21 cellular contexts compared by ENCODE assay signal in the genomic region with DNA sequence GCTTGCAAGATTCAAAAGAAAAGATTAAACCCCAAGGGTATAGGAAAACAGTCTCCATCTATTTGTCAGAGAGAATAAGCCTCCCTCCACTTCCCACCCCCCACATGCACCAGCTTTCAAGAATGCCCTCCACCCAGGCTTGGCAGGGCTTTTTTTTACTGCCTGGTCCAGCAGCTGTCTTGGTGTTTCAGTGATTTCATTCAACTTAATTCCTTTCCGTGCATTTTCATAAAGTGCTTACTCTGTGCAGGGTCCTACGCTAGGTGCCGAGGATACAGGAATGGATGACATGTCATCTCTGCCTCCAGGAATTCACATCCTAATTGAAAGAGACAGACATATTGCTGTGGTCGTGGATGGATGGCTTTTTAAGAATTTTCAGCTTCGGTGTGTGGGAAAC.
"Had no signal": no experiment of that assay in that cellular context is flagged by ENCODE, and none has a peak within 500 bp of the region (broad histone marks: within the 10 kb centered on the region; RNA-seq: fewer than 3 reads in every experiment).

No MANE protein-coding gene starts in this region.

- H3K9ac ChIP-seq: KMS-11 had no signal

- ATAC-seq: K562, Right ventricle myocardium inferior, SK-N-SH treated with all-trans-retinoic acid at 6 μM for 48 hours had no signal

- DNase-seq: Kasumi-1, MM.1S, NCI-H1092 treated with DMSO at 0.1 percent for 48 hours, NCI-H1436, NCI-H187, NCI-H2029, NCI-H2081 treated with DMSO at 0.1 percent for 48 hours, NCI-H226, NCI-H524, NCI-H526 treated with DMSO at 0.1 percent for 48 hours, NCI-H774, Peyer's patch, SHP77 treated with DMSO at 0.1 percent for 48 hours, SJCRH30, T-helper 1 cell had no signal

- H3K27me3 ChIP-seq: Peyer's patch, SJCRH30 had no signal

- H2AFZ ChIP-seq: PC-9 had no signal

- H3K4me3 ChIP-seq: K562, PC-9, Peyer's patch, SJCRH30 had no signal

- H3K36me3 ChIP-seq: Peyer's patch, SJCRH30 had no signal

- H3K4me2 ChIP-seq: KMS-11 had no signal

- H3K27ac ChIP-seq: HL-60, KMS-11, PC-9, Peyer's patch, SJCRH30 had no signal

- H3K9me3 ChIP-seq: Peyer's patch, SJCRH30 had no signal

- H3K4me1 ChIP-seq: Peyer's patch, SJCRH30 had no signal
